In the genomic region with DNA sequence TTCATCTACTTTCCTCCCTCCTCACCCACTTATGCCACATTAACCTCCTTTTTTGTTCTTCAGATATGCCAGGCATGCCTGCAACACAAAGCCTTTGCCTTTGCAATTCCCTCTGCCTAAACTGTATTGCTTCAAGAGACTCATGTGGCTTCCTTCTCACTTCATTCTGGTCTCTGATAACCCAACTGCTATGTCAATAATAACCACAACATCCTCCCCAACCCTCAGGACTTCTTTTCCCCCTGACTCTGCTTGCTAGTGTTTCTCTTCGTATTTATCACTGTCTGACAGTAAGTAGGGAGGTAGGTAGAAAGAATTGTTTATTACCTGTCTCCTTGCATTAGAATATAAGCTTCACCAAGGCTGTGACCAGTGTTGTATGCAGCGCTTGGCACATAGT, we compare ENCODE assay signal across 11 cellular contexts. TPM values are rescaled to one million over a fixed set of nuclear protein-coding genes. Genes with fewer than 3 reads are reported as not detected.
A peak's percentile ranks its signal among the peaks of the same experiment; 100 is the strongest.
DNase-seq lines count a peak whose midpoint lies in the region; ATAC-seq and TF ChIP-seq lines count a peak whose summit lies in the region.
"Had no signal": no experiment of that assay in that cellular context is flagged by ENCODE, and none has a peak within 500 bp of the region (broad histone marks: within the 10 kb centered on the region; RNA-seq: fewer than 3 reads in every experiment).

No MANE protein-coding gene starts in this region.

- no peaks in the 10 kb centered on the region for H3K9me3 Mint-ChIP-seq in activated CD8-positive, alpha-beta memory T cell treated with anti-CD3 and anti-CD28 coated beads, Interleukin-2, amount 10 ng/mL, durations not matched to agents 7 days and 5 days (ENCODE audit: low read depth)
- H3K9me3 Mint-ChIP-seq in activated T-helper 2 cell treated with anti-CD3 and anti-CD28 coated beads, Interferon-gamma antibody, Interleukin-2, Interleukin-4, amounts not matched to agents 10 μg/mL and 5 μg/mL and 100 μg/mL, durations not matched to agents 14 hours and 24 hours and 36 hours: no peaks in the 10 kb centered on the region

- peak; percentile 63 for ATAC-seq in activated CD8-positive, alpha-beta memory T cell treated with anti-CD3 and anti-CD28 coated beads, Interleukin-2, amount 10 ng/mL, durations not matched to agents 7 days and 5 days
- no peak for ATAC-seq in HG03039 (IDR thresholded peaks at IDR 0.05; ENCODE audit: unreplicated experiment)
- ATAC-seq: HCT116 had no signal

- TF ChIP-seq CTCF in MM.1S (IDR thresholded peaks at IDR 0.05; ENCODE audit: low read length) (no peak), neutrophil (IDR thresholded peaks at IDR 0.05) (no peak)

- H3K9me2 ChIP-seq in MM.1S (replicated peaks; ENCODE audit: insufficient read depth, low read length): no peaks in the 10 kb centered on the region

- in situ Hi-C loops in ACHN (cut with HindIII; ENCODE audit: low pct_ligation_motif_present, low pct_unique_long_range_greater_than_20kb, low sequenced_read_pairs): no loop called here

- 0 out of 2 replicates have a peak overlapping the region, but pooled peaks have one; percentile 0 for H3K9ac ChIP-seq in MM.1S (ENCODE audit: low read length)

- H3K27me3 ChIP-seq in MM.1S (replicated peaks; ENCODE audit: insufficient read depth, low read length): no peaks in the 10 kb centered on the region
- no peaks in the 10 kb centered on the region for H3K27me3 ChIP-seq in neutrophil
- H3K27me3 ChIP-seq: adrenal gland, right atrium auricular region had no signal

- H3K36me3 ChIP-seq in MM.1S (replicated peaks; ENCODE audit: insufficient read depth, low read length) (peaks cover 17% of the 10 kb centered on the region; the same call in 1 of the 2 replicates), neutrophil (peaks cover 76% of the 10 kb centered on the region)

- H3K79me2 ChIP-seq in MM.1S (ENCODE audit: low read length): peaks cover 7% of the 10 kb centered on the region; the same call in 1 of the 2 replicates

- peak overlapping the region; percentile 89 for H3K27ac Mint-ChIP-seq in activated CD8-positive, alpha-beta memory T cell treated with anti-CD3 and anti-CD28 coated beads, Interleukin-2, amount 10 ng/mL, durations not matched to agents 7 days and 5 days
- H3K27ac Mint-ChIP-seq in activated T-helper 2 cell treated with anti-CD3 and anti-CD28 coated beads, Interferon-gamma antibody, Interleukin-2, Interleukin-4, amounts not matched to agents 10 μg/mL and 5 μg/mL and 100 μg/mL, durations not matched to agents 14 hours and 24 hours and 36 hours: peak overlapping the region; percentile 88

- no peaks in the 10 kb centered on the region for H3K9me3 ChIP-seq in MM.1S (replicated peaks; ENCODE audit: insufficient read depth, low read length)
- no peaks in the 10 kb centered on the region for H3K9me3 ChIP-seq in neutrophil
- H3K9me3 ChIP-seq: adrenal gland, right atrium auricular region had no signal

- H3K4me1 ChIP-seq in MM.1S (ENCODE audit: low read length) (peaks cover 36% of the 10 kb centered on the region), neutrophil (ENCODE audit: control insufficient read depth in 1 of 2, insufficient read depth in 1 of 2, low read depth in 1 of 2, low read length in 1 of 2) (peaks cover 37 to 54% of the 10 kb centered on the region in 2 experiments)
- H3K4me1 ChIP-seq: adrenal gland, right atrium auricular region had no signal

- DNase-seq in activated CD8-positive, alpha-beta memory T cell treated with anti-CD3 and anti-CD28 coated beads, Interleukin-2, amount 10 ng/mL, durations not matched to agents 7 days and 5 days: peak; percentile 75
- no peak for DNase-seq in activated CD8-positive, alpha-beta memory T cell treated with anti-CD3 and anti-CD28 coated beads, Interleukin-2, amount 50 U/mL, for 48 hours
- DNase-seq in MM.1S: peak; percentile 73
- DNase-seq in activated T-helper 2 cell treated with anti-CD3 and anti-CD28 coated beads, Interferon-gamma antibody, Interleukin-2, Interleukin-4, amounts not matched to agents 10 μg/mL and 5 μg/mL and 100 μg/mL, durations not matched to agents 14 hours and 24 hours and 36 hours (ENCODE audit: low spot score): peak; percentile 40
- no peak for DNase-seq in A172 (ENCODE audit: low spot score)
- DNase-seq in ACHN: no peak
- DNase-seq: adrenal gland had no signal

- H3F3A ChIP-seq in MM.1S (ENCODE audit: insufficient read depth, low read length): peaks cover 29% of the 10 kb centered on the region

- no peaks in the 10 kb centered on the region for H4K20me1 ChIP-seq in MM.1S (ENCODE audit: insufficient read depth, low read length)

- intact Hi-C loops in activated T-helper 2 cell treated with anti-CD3 and anti-CD28 coated beads, Interferon-gamma antibody, Interleukin-2, Interleukin-4, amounts not matched to agents 10 μg/mL and 5 μg/mL and 100 μg/mL, durations not matched to agents 14 hours and 24 hours and 36 hours (cut with micrococcal nuclease): loop anchor here (1.0 to 10.0 kb wide), 5 partner anchors 21 to 402 kb away; partner anchors contain the start of genes CHD9 and CHD9NB

- peaks cover 83% of the 10 kb centered on the region for H3K4me1 Mint-ChIP-seq in activated CD8-positive, alpha-beta memory T cell treated with anti-CD3 and anti-CD28 coated beads, Interleukin-2, amount 10 ng/mL, durations not matched to agents 7 days and 5 days
- H3K4me1 Mint-ChIP-seq in activated T-helper 2 cell treated with anti-CD3 and anti-CD28 coated beads, Interferon-gamma antibody, Interleukin-2, Interleukin-4, amounts not matched to agents 10 μg/mL and 5 μg/mL and 100 μg/mL, durations not matched to agents 14 hours and 24 hours and 36 hours (ENCODE audit: low read depth): peaks cover 79% of the 10 kb centered on the region

- H2AFZ ChIP-seq in MM.1S (ENCODE audit: low read length): 0 out of 2 replicates have a peak overlapping the region, but pooled peaks have one; percentile 3

- H3K27me3 Mint-ChIP-seq in activated CD8-positive, alpha-beta memory T cell treated with anti-CD3 and anti-CD28 coated beads, Interleukin-2, amount 10 ng/mL, durations not matched to agents 7 days and 5 days: no peaks in the 10 kb centered on the region
- H3K27me3 Mint-ChIP-seq in activated T-helper 2 cell treated with anti-CD3 and anti-CD28 coated beads, Interferon-gamma antibody, Interleukin-2, Interleukin-4, amounts not matched to agents 10 μg/mL and 5 μg/mL and 100 μg/mL, durations not matched to agents 14 hours and 24 hours and 36 hours (ENCODE audit: low read depth): no peaks in the 10 kb centered on the region

- peak overlapping the region; percentile 88 for H3K27ac ChIP-seq in MM.1S (ENCODE audit: low read length)
- peak overlapping the region; percentile 85 for H3K27ac ChIP-seq in neutrophil
- H3K27ac ChIP-seq: adrenal gland, right atrium auricular region had no signal

- no peak overlapping the region for H3K4me3 ChIP-seq in MM.1S (ENCODE audit: low read length)
- peak overlapping the region in 1 of 2 experiments; percentile 17 for H3K4me3 ChIP-seq in neutrophil (ENCODE audit: low read depth in 1 of 2, low read length in 1 of 2)
- H3K4me3 ChIP-seq: adrenal gland, right atrium auricular region had no signal

- CTCF ChIA-PET in activated CD8-positive, alpha-beta memory T cell treated with anti-CD3 and anti-CD28 coated beads, Interleukin-2, amount 10 ng/mL, durations not matched to agents 7 days and 5 days (lab: Charles Lee): interaction anchor here (0.6 to 3.7 kb wide), 8 partner anchors 10 to 93 kb away, joined by 3 to 30 read pairs (median 4); partner anchors contain the start of gene RBL2

- H3K4me3 Mint-ChIP-seq in activated CD8-positive, alpha-beta memory T cell treated with anti-CD3 and anti-CD28 coated beads, Interleukin-2, amount 10 ng/mL, durations not matched to agents 7 days and 5 days: peak overlapping the region; percentile 79
- H3K4me3 Mint-ChIP-seq in activated T-helper 2 cell treated with anti-CD3 and anti-CD28 coated beads, Interferon-gamma antibody, Interleukin-2, Interleukin-4, amounts not matched to agents 10 μg/mL and 5 μg/mL and 100 μg/mL, durations not matched to agents 14 hours and 24 hours and 36 hours (ENCODE audit: low read depth): peak overlapping the region; percentile 74

- H3K36me3 Mint-ChIP-seq in activated CD8-positive, alpha-beta memory T cell treated with anti-CD3 and anti-CD28 coated beads, Interleukin-2, amount 10 ng/mL, durations not matched to agents 7 days and 5 days: peaks cover 74% of the 10 kb centered on the region
- H3K36me3 Mint-ChIP-seq in activated T-helper 2 cell treated with anti-CD3 and anti-CD28 coated beads, Interferon-gamma antibody, Interleukin-2, Interleukin-4, amounts not matched to agents 10 μg/mL and 5 μg/mL and 100 μg/mL, durations not matched to agents 14 hours and 24 hours and 36 hours (ENCODE audit: low read depth): peaks cover 75% of the 10 kb centered on the region

- H3K4me2 ChIP-seq in MM.1S (ENCODE audit: low read depth, low read length): peak overlapping the region; percentile 66

RNA-seq across cellular contexts. Expression of gene RBL2, which starts 22.4 kb away (rescaled TPM):
- total RNA-seq in activated CD8-positive, alpha-beta memory T cell treated with anti-CD3 and anti-CD28 coated beads, Interleukin-2, amount 10 ng/mL, durations not matched to agents 7 days and 5 days: 100 to 1,000 TPM; 121 to 155 TPM
- total RNA-seq in activated T-helper 2 cell treated with anti-CD3 and anti-CD28 coated beads, Interferon-gamma antibody, Interleukin-2, Interleukin-4, amounts not matched to agents 10 μg/mL and 5 μg/mL and 100 μg/mL, durations not matched to agents 14 hours and 24 hours and 36 hours: 69.5 and 69.9 TPM in 2 replicates
- total RNA-seq in A172 (2014; rRNA removed; shearing (Covaris generic)): 43.2 and 47.1 TPM in 2 replicates

RNA-seq across cellular contexts. Expression of gene AKTIP, which starts 46.4 kb away (rescaled TPM):
- 10 to 100 TPM; 39.7 to 45.8 TPM for total RNA-seq in activated CD8-positive, alpha-beta memory T cell treated with anti-CD3 and anti-CD28 coated beads, Interleukin-2, amount 10 ng/mL, durations not matched to agents 7 days and 5 days
- 17.1 and 20.5 TPM in 2 replicates for total RNA-seq in activated T-helper 2 cell treated with anti-CD3 and anti-CD28 coated beads, Interferon-gamma antibody, Interleukin-2, Interleukin-4, amounts not matched to agents 10 μg/mL and 5 μg/mL and 100 μg/mL, durations not matched to agents 14 hours and 24 hours and 36 hours
- total RNA-seq in A172 (2014; rRNA removed; shearing (Covaris generic)): 36.6 and 40.0 TPM in 2 replicates

Comparison
In these comparisons a context has a peak if more than half of its experiments do, and no peak if none do; other contexts are left out.
1. DNase-seq: peak in activated CD8-positive, alpha-beta memory T cell treated with anti-CD3 and anti-CD28 coated beads, Interleukin-2, amount 10 ng/mL, durations not matched to agents 7 days and 5 days (single experiment), MM.1S (single experiment) and activated T-helper 2 cell treated with anti-CD3 and anti-CD28 coated beads, Interferon-gamma antibody, Interleukin-2, Interleukin-4, amounts not matched to agents 10 μg/mL and 5 μg/mL and 100 μg/mL, durations not matched to agents 14 hours and 24 hours and 36 hours (single experiment); none in activated CD8-positive, alpha-beta memory T cell treated with anti-CD3 and anti-CD28 coated beads, Interleukin-2, amount 50 U/mL, for 48 hours (single experiment), A172 (single experiment) and ACHN (single experiment).